In genomic region chr17:83084621-83085056, GRCh38 we compare ENCODE assay signal across 11 cellular contexts. TPM values are rescaled to one million over a fixed set of nuclear protein-coding genes. Genes with fewer than 3 reads are reported as not detected.
A peak's percentile ranks its signal among the peaks of the same experiment; 100 is the strongest.
DNase-seq lines count a peak whose midpoint lies in the region; ATAC-seq and TF ChIP-seq lines count a peak whose summit lies in the region.
"Had no signal": no experiment of that assay in that cellular context is flagged by ENCODE, and none has a peak within 500 bp of the region (broad histone marks: within the 10 kb centered on the region; RNA-seq: fewer than 3 reads in every experiment).

No MANE protein-coding gene starts in this region.

- H3K27ac Mint-ChIP-seq in Caco-2 (ENCODE audit: unreplicated experiment) = peak overlapping the region; percentile 99

- H3K9me3 ChIP-seq in Caco-2 (no peaks in the 10 kb centered on the region), HUES6 (ENCODE audit: control insufficient read depth, insufficient read depth, low read depth, low read length) (no peaks in the 10 kb centered on the region), trophoblast cell (ENCODE audit: insufficient read depth, low read depth, low read length) (no peaks in the 10 kb centered on the region), HAP-1 (no peaks in the 10 kb centered on the region)

- H3K9me3 Mint-ChIP-seq in Caco-2 (ENCODE audit: unreplicated experiment) = no peaks in the 10 kb centered on the region

- no peak for ATAC-seq in GM18498 (IDR thresholded peaks at IDR 0.05; ENCODE audit: unreplicated experiment)

- peak overlapping the region; percentile 58 for H4K91ac ChIP-seq in trophoblast cell (ENCODE audit: low read depth, low read length)

- DNase-seq in Caco-2 (no peak), coronary artery (ENCODE audit: low spot score) (no peak), trophoblast cell (no peak), D341Med (ENCODE audit: low spot score) (no peak), HAP-1 (ENCODE audit: low spot score in 2 of 2) (no peak)
- no peak for DNase-seq in stimulated activated CD4-positive, alpha-beta T cell treated with anti-CD3 and anti-CD28 coated beads, Interleukin-12 subunit alpha, Interleukin-12 subunit beta, amount 100 ng/mL, for 4 hours
- DNase-seq: activated CD4-positive, CD25-positive, alpha-beta regulatory T cell; amniotic stem cell; MM.1S had no signal

- intact Hi-C loops in Caco-2 (cut with micrococcal nuclease; ENCODE audit: unreplicated experiment) = no loop called here

- no peak overlapping the region for H3K4me3 ChIP-seq in Caco-2 (ENCODE audit: low read depth, low read length)
- H3K4me3 ChIP-seq in HUES6 (ENCODE audit: low read depth, low read length) = no peak overlapping the region
- H3K4me3 ChIP-seq in coronary artery = peak overlapping the region; percentile 83
- H3K4me3 ChIP-seq in trophoblast cell (ENCODE audit: low read depth, low read length) = no peak overlapping the region
- no peak overlapping the region for H3K4me3 ChIP-seq in HAP-1

- WGBS in trophoblast cell (ENCODE audit: extremely low coverage, insufficient coverage, insufficient read length) = no CpG with 5 or more reads among the region's 27 CpGs

- CTCF ChIA-PET in Caco-2 (lab: Charles Lee) = no interaction called here

- peaks cover 48% of the 10 kb centered on the region for H3K79me1 ChIP-seq in trophoblast cell (ENCODE audit: low read length)

- H3K4me1 Mint-ChIP-seq in Caco-2 (ENCODE audit: low read depth, unreplicated experiment) = peaks cover 41% of the 10 kb centered on the region

- H3K36me3 Mint-ChIP-seq in Caco-2 (ENCODE audit: insufficient read depth, unreplicated experiment) = peaks cover 57% of the 10 kb centered on the region

- H3K23ac ChIP-seq in trophoblast cell (ENCODE audit: low read length) = no peak overlapping the region

- no peak overlapping the region for H4K12ac ChIP-seq in trophoblast cell (ENCODE audit: low read depth, low read length)

- peaks cover 5% of the 10 kb centered on the region for H3K36me3 ChIP-seq in Caco-2 (ENCODE audit: control insufficient read depth, insufficient read depth, low read length)
- peaks cover 2% of the 10 kb centered on the region; the same call in 1 of the 2 replicates for H3K36me3 ChIP-seq in HUES6 (ENCODE audit: control insufficient read depth, insufficient read depth, low read length)
- H3K36me3 ChIP-seq in trophoblast cell (ENCODE audit: control insufficient read depth in 1 of 2, insufficient read depth in 2 of 2, low read length in 2 of 2) = peaks cover 29 to 30% of the 10 kb centered on the region in 2 experiments
- peaks cover 3% of the 10 kb centered on the region for H3K36me3 ChIP-seq in HAP-1 (replicated peaks)

- no peak overlapping the region for H3K4me3 Mint-ChIP-seq in Caco-2 (ENCODE audit: unreplicated experiment)

- TF ChIP-seq CTCF in Caco-2 (IDR thresholded peaks at IDR 0.05; ENCODE audit: insufficient read depth in 1 of 2, low read depth in 1 of 2, low read length in 1 of 2, severe bottlenecking in 1 of 2, unreplicated experiment in 1 of 2) = no peak
- no peak for TF ChIP-seq CTCF in coronary artery (IDR thresholded peaks at IDR 0.05)

- BruUV-seq in Caco-2 (replicated peaks; lab: Mats Ljungman, UMichigan) = no TSS peak

- H3K27ac ChIP-seq in HUES6 (ENCODE audit: low read depth, low read length) (no peak overlapping the region), coronary artery (peak overlapping the region; percentile 94 to 98), trophoblast cell (ENCODE audit: low read depth, low read length) (peak overlapping the region; percentile 87)

- H3K4ac ChIP-seq in trophoblast cell (ENCODE audit: low read depth, low read length) = peak overlapping the region; percentile 54

- H2AK5ac ChIP-seq in trophoblast cell (ENCODE audit: low read length) = peak overlapping the region; percentile 40

- H3K9ac ChIP-seq in HUES6 (ENCODE audit: low read length) = peak overlapping the region; percentile 58
- H3K9ac ChIP-seq in trophoblast cell (ENCODE audit: low read length) = no peak overlapping the region

- peak overlapping the region; percentile 9 for H2BK120ac ChIP-seq in trophoblast cell (ENCODE audit: insufficient read depth, low read length, poor library complexity)

- no peaks in the 10 kb centered on the region for H3K27me3 Mint-ChIP-seq in Caco-2 (ENCODE audit: insufficient read depth, unreplicated experiment)

- H2BK5ac ChIP-seq in trophoblast cell (ENCODE audit: low read depth, low read length, poor library complexity) = no peak overlapping the region

- peak overlapping the region; percentile 72 for H3K18ac ChIP-seq in trophoblast cell (ENCODE audit: low read length)

- in situ Hi-C loops in HAP-1 (cut with MboI; ENCODE audit: low sequenced_read_pairs) = no loop called here

- H3K79me2 ChIP-seq in trophoblast cell (ENCODE audit: control insufficient read depth, insufficient read depth, low read length, poor library complexity) = peaks cover 54% of the 10 kb centered on the region

- no peaks in the 10 kb centered on the region for H3K27me3 ChIP-seq in Caco-2 (replicated peaks; ENCODE audit: control insufficient read depth, insufficient read depth, low read length)
- H3K27me3 ChIP-seq in HUES6 (ENCODE audit: control insufficient read depth, insufficient read depth, low read length) = peaks cover 26% of the 10 kb centered on the region
- H3K27me3 ChIP-seq in trophoblast cell (ENCODE audit: insufficient read depth, low read length) = no peaks in the 10 kb centered on the region
- no peaks in the 10 kb centered on the region for H3K27me3 ChIP-seq in HAP-1 (ENCODE audit: low read depth)

- H3K14ac ChIP-seq in trophoblast cell (ENCODE audit: low read length) = peak overlapping the region; percentile 50

- peak overlapping the region; percentile 3 for H4K8ac ChIP-seq in trophoblast cell (ENCODE audit: low read depth, low read length)

- peak overlapping the region; percentile 28 for H2BK12ac ChIP-seq in trophoblast cell (ENCODE audit: low read length)

- no peak overlapping the region for H2AFZ ChIP-seq in trophoblast cell (ENCODE audit: insufficient read depth, low read length, poor library complexity)

- POLR2A ChIA-PET in Caco-2 (lab: Charles Lee) = no interaction called here

- H3K4me2 ChIP-seq in trophoblast cell (ENCODE audit: low read length) = no peak overlapping the region

- H3K4me1 ChIP-seq in Caco-2 = peaks cover 73% of the 10 kb centered on the region
- peaks cover 31% of the 10 kb centered on the region for H3K4me1 ChIP-seq in HUES6 (ENCODE audit: control insufficient read depth, insufficient read depth, low read length)
- peaks cover 68 to 78% of the 10 kb centered on the region in 2 experiments for H3K4me1 ChIP-seq in trophoblast cell (ENCODE audit: control insufficient read depth in 1 of 2, insufficient read depth in 2 of 2, low read length in 2 of 2)
- H3K4me1 ChIP-seq in HAP-1 = 0 out of 2 replicates have a peak, but pooled peaks cover 2% of the 10 kb centered on the region

RNA-seq across cellular contexts. Expression of gene METRNL, which starts 5.2 kb away (rescaled TPM):
- total RNA-seq in Caco-2 (2022) = 33.8 and 40.9 TPM in 2 replicates
- 73.5 and 78.5 TPM in 2 replicates for polyA plus RNA-seq in trophoblast cell (2013)
